Comparison of ENCODE assay signal across 10 cellular contexts in the genomic region with DNA sequence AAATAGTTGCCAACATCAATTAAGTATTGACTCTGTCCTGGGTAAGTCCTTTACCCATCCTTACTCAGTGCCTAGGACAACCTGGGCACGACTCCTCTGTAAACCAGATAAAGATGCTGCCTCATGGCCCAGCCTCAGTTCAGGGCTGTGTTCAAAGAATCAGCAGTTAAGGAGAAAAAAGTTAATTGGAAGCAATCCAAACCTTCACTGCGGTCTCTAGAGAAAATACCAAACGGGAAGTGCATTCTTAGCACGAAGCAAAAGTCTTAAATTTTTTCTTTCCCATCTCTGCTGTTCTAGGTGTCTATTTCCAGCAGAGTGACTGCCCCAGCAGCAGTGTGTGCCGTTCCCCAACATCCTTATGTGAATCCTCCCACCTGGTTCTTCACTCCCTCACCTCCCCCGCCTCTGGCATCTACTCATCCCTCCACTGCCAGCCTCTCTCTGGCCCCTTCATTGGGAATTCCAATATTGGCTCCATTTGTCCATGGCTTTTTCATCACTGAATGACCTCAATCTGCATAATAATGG. TPM values are rescaled to one million over a fixed set of nuclear protein-coding genes. Genes with fewer than 3 reads are reported as not detected.
DNase-seq lines count a peak whose midpoint lies in the region; ATAC-seq and TF ChIP-seq lines count a peak whose summit lies in the region.
"Had no signal": no experiment of that assay in that cellular context is flagged by ENCODE, and none has a peak within 500 bp of the region (broad histone marks: within the 10 kb centered on the region; RNA-seq: fewer than 3 reads in every experiment).

No MANE protein-coding gene starts in this region.

- 67% methylated on average over 6 of the region's 6 CpGs for WGBS in SK-N-SH (ENCODE audit: low lambda C conversion rate)

- H3K9me2 ChIP-seq in GM23338 (ENCODE audit: insufficient read depth) (no peaks in the 10 kb centered on the region), SK-N-SH (no peaks in the 10 kb centered on the region)

- H3K9me3 ChIP-seq in DND-41 (ENCODE audit: insufficient read depth, low read length, severe bottlenecking) (no peaks in the 10 kb centered on the region), OCI-LY3 (ENCODE audit: insufficient read depth, low read length) (no peaks in the 10 kb centered on the region), SK-N-SH (no peaks in the 10 kb centered on the region)

- CTCF ChIA-PET in SK-N-SH (lab: Yijun Ruan, JAX) = no interaction called here

- H3K4me3 Mint-ChIP-seq in GM23338 = no peak overlapping the region
- H3K4me3 Mint-ChIP-seq: memory B cell had no signal

- H3K9ac ChIP-seq in DND-41 (ENCODE audit: low read depth, low read length) (no peak overlapping the region), OCI-LY3 (ENCODE audit: low read length) (no peak overlapping the region), SK-N-SH (no peak overlapping the region)

- TF ChIP-seq CTCF in DND-41 (IDR thresholded peaks at IDR 0.05; ENCODE audit: borderline replicate concordance, extremely low read depth, low read length, poor library complexity, severe bottlenecking) (no peak), GM23338 (conservative IDR thresholded peaks at IDR 0.05; ENCODE audit: low read depth in 2 of 2) (no peak), OCI-LY3 (IDR thresholded peaks at IDR 0.05; ENCODE audit: low read depth, low read length) (no peak), SK-N-SH (IDR thresholded peaks at IDR 0.05) (no peak)

- peaks cover 10% of the 10 kb centered on the region for H3K27me3 ChIP-seq in DND-41 (ENCODE audit: insufficient read depth, low read length, poor library complexity)
- no peaks in the 10 kb centered on the region for H3K27me3 ChIP-seq in GM23338 (ENCODE audit: insufficient read depth)
- H3K27me3 ChIP-seq in OCI-LY3 (ENCODE audit: low read depth, low read length) = peaks cover 22% of the 10 kb centered on the region
- H3K27me3 ChIP-seq in SK-N-SH (ENCODE audit: insufficient read depth) = peaks cover 12% of the 10 kb centered on the region; the same call in 1 of the 2 replicates

- no peaks in the 10 kb centered on the region for H3K79me2 ChIP-seq in DND-41 (ENCODE audit: insufficient read depth, low read length)
- H3K79me2 ChIP-seq in GM23338 (replicated peaks; ENCODE audit: insufficient read depth) = no peaks in the 10 kb centered on the region
- H3K79me2 ChIP-seq in OCI-LY3 (ENCODE audit: low read length) = no peaks in the 10 kb centered on the region
- no peaks in the 10 kb centered on the region for H3K79me2 ChIP-seq in SK-N-SH (ENCODE audit: insufficient read depth)

- DNase-seq in DND-41 = peak; percentile 14
- DNase-seq in GM23338 (ENCODE audit: low spot score) = no peak
- peak; percentile 35 for DNase-seq in inferior parietal cortex (ENCODE audit: extremely low spot score)
- no peak for DNase-seq in stimulated activated CD4-positive, alpha-beta T cell treated with anti-CD3 and anti-CD28 coated beads, Interleukin-2, amount 100 ng/mL, for 24 hours
- no peak for DNase-seq in SK-N-SH

- H3K4me2 ChIP-seq in DND-41 (ENCODE audit: insufficient read depth, low read length) (0 out of 2 replicates have a peak overlapping the region, but pooled peaks have one; percentile 21), GM23338 (peak overlapping the region; percentile 66), OCI-LY3 (ENCODE audit: low read length) (peak overlapping the region; percentile 28), SK-N-SH (no peak overlapping the region)

- POLR2A ChIA-PET in SK-N-SH (lab: Yijun Ruan, JAX) = no interaction called here

- no peaks in the 10 kb centered on the region for H3F3A ChIP-seq in GM23338 (replicated peaks; ENCODE audit: low read depth)
- H3F3A ChIP-seq in SK-N-SH (replicated peaks; ENCODE audit: insufficient read depth) = no peaks in the 10 kb centered on the region

- peaks cover 5% of the 10 kb centered on the region for H3K27me3 Mint-ChIP-seq in GM23338 (ENCODE audit: insufficient read depth, low read depth, poor library complexity)

- H3K36me3 ChIP-seq in DND-41 (ENCODE audit: insufficient read depth, low read length) (no peaks in the 10 kb centered on the region), GM23338 (ENCODE audit: insufficient read depth) (no peaks in the 10 kb centered on the region), OCI-LY3 (replicated peaks; ENCODE audit: low read depth, low read length) (no peaks in the 10 kb centered on the region), SK-N-SH (replicated peaks in 1 of 2; ENCODE audit: control insufficient read depth in 1 of 2, insufficient read depth in 2 of 2, low read length in 1 of 2) (no peaks in the 10 kb centered on the region)

- H3K4me3 ChIP-seq in DND-41 (ENCODE audit: low read depth in 1 of 2, low read length in 2 of 2) = no peak overlapping the region
- H3K4me3 ChIP-seq in GM23338 = no peak overlapping the region
- no peak overlapping the region for H3K4me3 ChIP-seq in OCI-LY3 (ENCODE audit: low read length)
- H3K4me3 ChIP-seq in SK-N-SH (ENCODE audit: low read depth in 2 of 2, low read length in 1 of 2) = no peak overlapping the region

- H3K9me3 Mint-ChIP-seq in GM23338 = no peaks in the 10 kb centered on the region
- H3K9me3 Mint-ChIP-seq: memory B cell had no signal

- H2AFZ ChIP-seq in DND-41 (ENCODE audit: low read depth, low read length) (no peak overlapping the region), GM23338 (no peak overlapping the region), OCI-LY3 (ENCODE audit: low read depth, low read length) (no peak overlapping the region), SK-N-SH (ENCODE audit: low read depth) (no peak overlapping the region)

- H3K4me1 Mint-ChIP-seq in GM23338 = peaks cover 25% of the 10 kb centered on the region
- H3K4me1 Mint-ChIP-seq: memory B cell had no signal

- no peak for TF ChIP-seq EP300 in SK-N-SH (IDR thresholded peaks at IDR 0.05; ENCODE audit: borderline replicate concordance in 1 of 2, low read depth in 1 of 2, low read length in 1 of 2)

- no peaks in the 10 kb centered on the region for H3K36me3 Mint-ChIP-seq in GM23338 (ENCODE audit: low read depth)
- H3K36me3 Mint-ChIP-seq: memory B cell had no signal

- no peak for TF ChIP-seq RAD21 in SK-N-SH (IDR thresholded peaks at IDR 0.05; ENCODE audit: low read length)

- H3K4me1 ChIP-seq in DND-41 (ENCODE audit: insufficient read depth, low read length) (peaks cover 10% of the 10 kb centered on the region), GM23338 (ENCODE audit: insufficient read depth) (peaks cover 16% of the 10 kb centered on the region), OCI-LY3 (ENCODE audit: low read length) (0 out of 2 replicates have a peak, but pooled peaks cover 6% of the 10 kb centered on the region), SK-N-SH (ENCODE audit: control insufficient read depth in 1 of 2, insufficient read depth in 2 of 2, low read depth in 1 of 2, low read length in 1 of 2) (no peaks in the 10 kb centered on the region; a peak in 1 of 4 replicates)

- H3K27ac ChIP-seq in DND-41 (ENCODE audit: low read length) = no peak overlapping the region
- H3K27ac ChIP-seq in GM23338 (ENCODE audit: low read depth) = no peak overlapping the region
- no peak overlapping the region for H3K27ac ChIP-seq in OCI-LY3 (ENCODE audit: low read length)
- no peak overlapping the region for H3K27ac ChIP-seq in SK-N-SH (ENCODE audit: low read depth in 2 of 2, low read length in 1 of 2)

- H4K20me1 ChIP-seq in DND-41 (ENCODE audit: insufficient read depth, low read length) (no peaks in the 10 kb centered on the region), GM23338 (replicated peaks; ENCODE audit: insufficient read depth) (no peaks in the 10 kb centered on the region), OCI-LY3 (ENCODE audit: insufficient read depth, low read length) (no peaks in the 10 kb centered on the region), SK-N-SH (ENCODE audit: insufficient read depth) (no peaks in the 10 kb centered on the region)

- H3K27ac Mint-ChIP-seq in GM23338 = no peak overlapping the region
- H3K27ac Mint-ChIP-seq: memory B cell had no signal

- ATAC-seq in DND-41 (ENCODE audit: insufficient read depth, low read depth) (peak; percentile 78), GM23338 (peak; percentile 54), HG03457 (IDR thresholded peaks at IDR 0.05; ENCODE audit: unreplicated experiment) (no peak), HG03135 (IDR thresholded peaks at IDR 0.05; ENCODE audit: unreplicated experiment) (no peak)

TF ChIP-seq in SK-N-SH, 30 proteins besides CTCF, POLR2A, EP300 and RAD21:
- TF ChIP-seq POLR2AphosphoS5 (IDR thresholded peaks at IDR 0.05; ENCODE audit: low read depth, low read length) = no peak

RNA-seq across cellular contexts. Expression of a gene that starts 23.2 kb away (rescaled TPM):
- 0.19 and 0.42 TPM in 2 replicates for total RNA-seq in GM23338 (2014; rRNA removed; shearing (Covaris generic))
- polyA plus RNA-seq in GM23338 (2016; fragmentation: Nextera tagmentation; extraction: Ambion mirVana) = 0.31 and 0.49 TPM in 2 replicates
- 0.02 TPM in 1 of 2 replicates, not detected in the other for polyA plus RNA-seq in SK-N-SH (2012; rRNA removed)
- polyA plus RNA-seq in SK-N-SH (2012; cell fraction: cytosol; rRNA removed) = 0.01 TPM in 1 of 2 replicates, not detected in the other
- 0.02 TPM in 1 of 2 replicates, not detected in the other for polyA plus RNA-seq in SK-N-SH (2012; cell fraction: nucleus; rRNA removed)
- total RNA-seq: activated CD8-positive, alpha-beta memory T cell treated with anti-CD3 and anti-CD28 coated beads for 36 hours had no signal

Comparison
In these comparisons a context has a peak if more than half of its experiments do, and no peak if none do; other contexts are left out.
1. ATAC-seq: peak in DND-41 (single experiment) and GM23338 (single experiment); none in HG03457 (single experiment) and HG03135 (single experiment).
2. DNase-seq: peak in DND-41 (single experiment) and inferior parietal cortex (single experiment); none in GM23338 (single experiment), stimulated activated CD4-positive, alpha-beta T cell treated with anti-CD3 and anti-CD28 coated beads, Interleukin-2, amount 100 ng/mL, for 24 hours (0 of 2) and SK-N-SH (single experiment).